ENCODE assay signal across 27 cellular contexts in the genomic region with DNA sequence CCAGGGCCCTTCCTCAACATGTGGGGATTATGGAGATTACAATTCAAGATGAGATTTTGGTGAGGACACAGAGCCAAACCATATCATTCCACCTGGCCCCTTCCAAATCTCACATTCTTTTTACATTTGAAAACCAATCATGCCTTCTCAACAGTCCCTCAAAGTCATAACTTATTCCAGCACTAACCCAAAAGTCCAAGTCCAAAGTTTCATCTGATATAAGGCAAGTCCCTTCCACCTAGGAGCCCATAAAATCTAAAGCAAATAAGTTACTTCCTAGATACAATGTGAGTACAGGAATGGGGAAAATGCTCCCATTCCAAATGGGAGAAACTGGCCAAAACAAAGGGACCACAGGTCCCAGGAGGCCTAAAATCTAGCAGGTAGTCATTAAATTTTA.
"Had no signal": no experiment of that assay in that cellular context is flagged by ENCODE, and none has a peak within 500 bp of the region (broad histone marks: within the 10 kb centered on the region; RNA-seq: fewer than 3 reads in every experiment).

No MANE protein-coding gene starts in this region.

- ATAC-seq: effector memory CD8-positive, alpha-beta T cell; heart right ventricle; left lobe of liver; naive thymus-derived CD8-positive, alpha-beta T cell; right cardiac atrium; stimulated activated memory B cell treated with anti-CD40 and anti-IgM and Interleukin-4, amounts not matched to agents 10 μg/mL and 1 μg/mL and 100 μg/mL, for 72 hours; stimulated activated naive CD8-positive, alpha-beta T cell treated with anti-CD3 and anti-CD28 coated beads, Interleukin-15, Interleukin-2, amounts not matched to agents 100 U/mL and 50 U/mL, for 24 hours; upper lobe of right lung had no signal

- H3K36me3 ChIP-seq: esophagus squamous epithelium, heart right ventricle, prostate gland, sigmoid colon, spleen, tibial artery, upper lobe of right lung, uterus had no signal

- H3K4me3 ChIP-seq: esophagus squamous epithelium, heart right ventricle, prostate gland, sigmoid colon, spleen, testis, tibial artery, upper lobe of right lung, uterus had no signal

- DNase-seq: cortex of kidney; effector memory CD8-positive, alpha-beta T cell; erythroblast; esophagus squamous epithelium; foreskin melanocyte; glutamatergic neuron; heart right ventricle; hypothalamus; mesenchymal stem cell; naive thymus-derived CD8-positive, alpha-beta T cell; nephron progenitor cell; nucleus accumbens; right cardiac atrium; sigmoid colon; spleen; stimulated activated CD4-positive, alpha-beta T cell treated with anti-CD3 and anti-CD28 coated beads, Interleukin-4, amount 100 ng/mL, for 4 hours; stimulated activated naive CD8-positive, alpha-beta T cell treated with anti-CD3 and anti-CD28 coated beads, Interleukin-15, Interleukin-2, amounts not matched to agents 100 U/mL and 50 U/mL, for 24 hours; substantia nigra; testis; tibial artery; upper lobe of right lung; uterus had no signal

- H3K9me3 ChIP-seq: prostate gland, sigmoid colon, testis, upper lobe of right lung, uterus had no signal

- H3K27ac ChIP-seq: esophagus squamous epithelium, heart right ventricle, prostate gland, sigmoid colon, spleen, testis, tibial artery, upper lobe of right lung, uterus had no signal

- H3K4me1 ChIP-seq: esophagus squamous epithelium, heart right ventricle, prostate gland, spleen, testis, tibial artery, upper lobe of right lung, uterus had no signal

- FAIRE-seq: endometrium, keratinocyte had no signal

- H3K27me3 ChIP-seq: esophagus squamous epithelium, heart right ventricle, sigmoid colon, spleen, testis, tibial artery, upper lobe of right lung, uterus had no signal
